30 cellular contexts compared by ENCODE assay signal in genomic region chr17:27242951-27243350, GRCh38. TPM values are rescaled to one million over a fixed set of nuclear protein-coding genes. Genes with fewer than 3 reads are reported as not detected.
A peak's percentile ranks its signal among the peaks of the same experiment; 100 is the strongest.
DNase-seq lines count a peak whose midpoint lies in the region; ATAC-seq and TF ChIP-seq lines count a peak whose summit lies in the region.
"Had no signal": no experiment of that assay in that cellular context is flagged by ENCODE, and none has a peak within 500 bp of the region (broad histone marks: within the 10 kb centered on the region; RNA-seq: fewer than 3 reads in every experiment).

No MANE protein-coding gene starts in this region.

- H3K36me3 ChIP-seq in esophagus (ENCODE audit: control insufficient read depth in 2 of 2, insufficient read depth in 2 of 2, low read length in 1 of 2) = no peaks in the 10 kb centered on the region
- H3K36me3 ChIP-seq in neutrophil = no peaks in the 10 kb centered on the region
- H3K36me3 ChIP-seq: MG63, neural progenitor cell, right lobe of liver, suprapubic skin had no signal

- WGBS in esophagus, 2 donors = 74 to 88% methylated on average over 1 of the region's 1 CpG

- H3K36me3 Mint-ChIP-seq in natural killer cell treated with Interleukin-12 subunit alpha and Interleukin-12 subunit beta and Interleukin-15 and Interleukin-18, amount 100 ng/mL, for 72 hours = no peaks in the 10 kb centered on the region
- no peaks in the 10 kb centered on the region for H3K36me3 Mint-ChIP-seq in natural killer cell
- H3K36me3 Mint-ChIP-seq in progenitor cell of endocrine pancreas (ENCODE audit: insufficient read depth) = no peaks in the 10 kb centered on the region
- H3K36me3 Mint-ChIP-seq: activated naive CD8-positive, alpha-beta T cell; neural progenitor cell had no signal

- intact Hi-C loops in natural killer cell (cut with micrococcal nuclease) = no loop called here

- DNase-seq in natural killer cell treated with Interleukin-12 subunit alpha and Interleukin-12 subunit beta and Interleukin-15 and Interleukin-18, amount 100 ng/mL, for 72 hours (ENCODE audit: low spot score) = no peak
- DNase-seq in natural killer cell (no peak), ACHN (no peak), progenitor cell of endocrine pancreas (ENCODE audit: low spot score, unreplicated experiment) (no peak), NCI-H774 (lab: John Stamatoyannopoulos, UW) (no peak)
- DNase-seq: activated CD4-positive, alpha-beta T cell treated with anti-CD3 and anti-CD28 coated beads for 36 hours; activated effector memory CD4-positive, alpha-beta T cell treated with Interleukin-2 at 50 U/mL for 16 hours; activated T-cell treated with anti-CD3 and anti-CD28 coated beads for 4 hours; aorta; COR-L47; DND-41; glutamatergic neuron; kidney; MG63; NCI-H1417; NCI-H446; NCI-H82; right lobe of liver; stimulated activated CD4-positive, alpha-beta T cell treated with anti-CD3 and anti-CD28 coated beads, Interleukin-4, amount 100 ng/mL, for 4 hours; stimulated activated naive CD4-positive, alpha-beta T cell had no signal

- in situ Hi-C loops in ACHN (cut with HindIII; ENCODE audit: low pct_ligation_motif_present, low pct_unique_long_range_greater_than_20kb, low sequenced_read_pairs) = loop anchor here (25.0 kb wide), 1 partner anchor 94 kb away; no protein-coding TSS in a partner anchor

- H3K9me3 Mint-ChIP-seq in natural killer cell treated with Interleukin-12 subunit alpha and Interleukin-12 subunit beta and Interleukin-15 and Interleukin-18, amount 100 ng/mL, for 72 hours = no peaks in the 10 kb centered on the region
- H3K9me3 Mint-ChIP-seq in natural killer cell (no peaks in the 10 kb centered on the region), progenitor cell of endocrine pancreas (ENCODE audit: low read depth) (no peaks in the 10 kb centered on the region)
- H3K9me3 Mint-ChIP-seq: central memory CD8-positive, alpha-beta T cell; neural progenitor cell; T-helper 2 cell treated with Interferon-gamma antibody and Interleukin-4, amounts not matched to agents 5 μg/mL and 100 μg/mL, for 36 hours had no signal

- no peak overlapping the region for H3K4me3 Mint-ChIP-seq in natural killer cell treated with Interleukin-12 subunit alpha and Interleukin-12 subunit beta and Interleukin-15 and Interleukin-18, amount 100 ng/mL, for 72 hours
- no peak overlapping the region for H3K4me3 Mint-ChIP-seq in natural killer cell
- H3K4me3 Mint-ChIP-seq in progenitor cell of endocrine pancreas (ENCODE audit: low read depth) = no peak overlapping the region
- H3K4me3 Mint-ChIP-seq: activated CD4-positive, alpha-beta T cell treated with anti-CD3 and anti-CD28 coated beads for 36 hours; activated naive CD8-positive, alpha-beta T cell; central memory CD8-positive, alpha-beta T cell; neural progenitor cell; T-helper 2 cell treated with Interferon-gamma antibody and Interleukin-4, amounts not matched to agents 5 μg/mL and 100 μg/mL, for 36 hours had no signal

- peak overlapping the region; percentile 27 to 46 for H3K27ac Mint-ChIP-seq in natural killer cell treated with Interleukin-12 subunit alpha and Interleukin-12 subunit beta and Interleukin-15 and Interleukin-18, amount 100 ng/mL, for 72 hours
- H3K27ac Mint-ChIP-seq in natural killer cell = no peak overlapping the region
- H3K27ac Mint-ChIP-seq in progenitor cell of endocrine pancreas = no peak overlapping the region
- H3K27ac Mint-ChIP-seq: activated CD4-positive, alpha-beta T cell treated with anti-CD3 and anti-CD28 coated beads for 36 hours; activated naive CD8-positive, alpha-beta T cell; neural progenitor cell; T-helper 2 cell treated with Interferon-gamma antibody and Interleukin-4, amounts not matched to agents 5 μg/mL and 100 μg/mL, for 36 hours had no signal

- no peaks in the 10 kb centered on the region for H3K9me3 ChIP-seq in esophagus (ENCODE audit: control insufficient read depth in 2 of 2, insufficient read depth in 1 of 2, low read depth in 1 of 2, low read length in 1 of 2)
- no peaks in the 10 kb centered on the region for H3K9me3 ChIP-seq in neutrophil
- H3K9me3 ChIP-seq: MG63, right lobe of liver, suprapubic skin had no signal

- H3K4me1 Mint-ChIP-seq in natural killer cell treated with Interleukin-12 subunit alpha and Interleukin-12 subunit beta and Interleukin-15 and Interleukin-18, amount 100 ng/mL, for 72 hours (ENCODE audit: low read depth in 2 of 2) = peaks cover 51% of the 10 kb centered on the region in 2 donors
- H3K4me1 Mint-ChIP-seq in natural killer cell (peaks cover 0 to 12% of the 10 kb centered on the region in 2 donors), progenitor cell of endocrine pancreas (ENCODE audit: low read depth) (peaks cover 26% of the 10 kb centered on the region)

- H3K27me3 ChIP-seq in esophagus (ENCODE audit: control insufficient read depth in 1 of 2, insufficient read depth in 2 of 2, low read length in 2 of 2) (no peaks in the 10 kb centered on the region), neutrophil (no peaks in the 10 kb centered on the region)
- H3K27me3 ChIP-seq: MG63, neural progenitor cell, right lobe of liver, suprapubic skin had no signal

- H3K27me3 Mint-ChIP-seq in natural killer cell treated with Interleukin-12 subunit alpha and Interleukin-12 subunit beta and Interleukin-15 and Interleukin-18, amount 100 ng/mL, for 72 hours = peaks cover 0 to 9% of the 10 kb centered on the region in 2 donors
- H3K27me3 Mint-ChIP-seq in natural killer cell (ENCODE audit: low read depth in 2 of 2) (peaks cover 0 to 3% of the 10 kb centered on the region in 2 donors), progenitor cell of endocrine pancreas (no peaks in the 10 kb centered on the region)
- H3K27me3 Mint-ChIP-seq: central memory CD8-positive, alpha-beta T cell had no signal

- TF ChIP-seq CTCF in natural killer cell (IDR thresholded peaks at IDR 0.05) (no peak), neutrophil (IDR thresholded peaks at IDR 0.05) (no peak), progenitor cell of endocrine pancreas (IDR thresholded peaks at IDR 0.05; ENCODE audit: unreplicated experiment) (no peak)

- H3K4me1 ChIP-seq in esophagus (ENCODE audit: control insufficient read depth in 2 of 2, insufficient read depth in 2 of 2, low read length in 1 of 2) (peaks cover 0 to 21% of the 10 kb centered on the region in 2 donors), neutrophil (ENCODE audit: control insufficient read depth in 1 of 2, insufficient read depth in 1 of 2, low read depth in 1 of 2, low read length in 1 of 2) (peaks cover 74 to 76% of the 10 kb centered on the region in 2 experiments)
- H3K4me1 ChIP-seq: neural progenitor cell had no signal

- no peak for ATAC-seq in natural killer cell treated with Interleukin-12 subunit alpha and Interleukin-12 subunit beta and Interleukin-15 and Interleukin-18, amount 100 ng/mL, for 72 hours
- ATAC-seq in natural killer cell = no peak
- ATAC-seq in GM21723 (IDR thresholded peaks at IDR 0.05; ENCODE audit: unreplicated experiment) = no peak
- ATAC-seq: activated CD4-positive, alpha-beta T cell treated with anti-CD3 and anti-CD28 coated beads for 36 hours; HCT116; K562; right lobe of liver had no signal

- no peak overlapping the region for H3K4me3 ChIP-seq in esophagus (ENCODE audit: low read depth in 1 of 2, low read length in 2 of 2)
- no peak overlapping the region for H3K4me3 ChIP-seq in neutrophil (ENCODE audit: low read depth in 1 of 2, low read length in 1 of 2)
- H3K4me3 ChIP-seq: K562, MG63, neural progenitor cell, right lobe of liver, suprapubic skin had no signal

- H3K27ac ChIP-seq in esophagus (ENCODE audit: low read depth in 2 of 2, low read length in 1 of 2) = peak overlapping the region; percentile 86 to 88
- peak overlapping the region; percentile 95 for H3K27ac ChIP-seq in neutrophil
- H3K27ac ChIP-seq: neural progenitor cell, suprapubic skin had no signal

RNA-seq across cellular contexts. Expression of gene WSB1, which starts 51.0 kb away (rescaled TPM):
- 100 to 1,000 TPM; 129 to 174 TPM for total RNA-seq in natural killer cell treated with Interleukin-12 subunit alpha and Interleukin-12 subunit beta and Interleukin-15 and Interleukin-18, amount 100 ng/mL, for 72 hours
- total RNA-seq in natural killer cell = 100 to 1,000 TPM; 124 to 205 (median 187) TPM
- polyA plus RNA-seq in esophagus = 10 to 100 TPM; 64.4 to 67.1 TPM
- total RNA-seq in progenitor cell of endocrine pancreas = 452 and 468 TPM in 2 replicates

Comparison
In these comparisons a context has a peak if more than half of its experiments do, and no peak if none do; other contexts are left out.
1. H3K27ac Mint-ChIP-seq: peak in natural killer cell treated with Interleukin-12 subunit alpha and Interleukin-12 subunit beta and Interleukin-15 and Interleukin-18, amount 100 ng/mL, for 72 hours (2 of 2); none in natural killer cell (0 of 2) and progenitor cell of endocrine pancreas (single experiment).